In genomic region chr1:85502625-85503083, GRCh38 we compare ENCODE assay signal across 8 cellular contexts. TPM values are rescaled to one million over a fixed set of nuclear protein-coding genes. Genes with fewer than 3 reads are reported as not detected.
DNase-seq lines count a peak whose midpoint lies in the region; ATAC-seq, FAIRE-seq and TF ChIP-seq lines count a peak whose summit lies in the region.

No MANE protein-coding gene starts in this region.

- intact Hi-C loops in gastrocnemius medialis (cut with DNase I; ENCODE audit: low total_unique reads) = loop anchor here (1.0 kb wide), 1 partner anchor 194 kb away; no protein-coding TSS in a partner anchor

- H3K36me3 ChIP-seq in gastrocnemius medialis = no peaks in the 10 kb centered on the region

- no peak for TF ChIP-seq POLR2A in gastrocnemius medialis (IDR thresholded peaks at IDR 0.05)

- no peaks in the 10 kb centered on the region for H3K4me1 ChIP-seq in gastrocnemius medialis

- H3K4me3 ChIP-seq in AG09309 (ENCODE audit: control insufficient read depth, low read depth, low read length) (no peak overlapping the region), HFF-Myc (replicated peaks; ENCODE audit: low read depth, low read length) (no peak overlapping the region), gastrocnemius medialis (no peak overlapping the region)

- H3K9me3 ChIP-seq in gastrocnemius medialis = no peaks in the 10 kb centered on the region

- no peak overlapping the region for H3K27ac ChIP-seq in gastrocnemius medialis

- in situ Hi-C loops in gastrocnemius medialis (cut with MboI; ENCODE audit: low sequenced_read_pairs in 4 of 4) = loop anchor here in 1 of 4 donors (5.0 kb wide), 1 partner anchor 190 kb away; no protein-coding TSS in a partner anchor

- peak; percentile 77 to 86 for ATAC-seq in gastrocnemius medialis
- no peak for ATAC-seq in GM18873 (IDR thresholded peaks at IDR 0.05; ENCODE audit: low FRiP score, unreplicated experiment)

- TF ChIP-seq CTCF in AG09309 (IDR thresholded peaks at IDR 0.05; ENCODE audit: control insufficient read depth, insufficient read depth, low read depth, low read length, missing control alignments) (peak; percentile 50), HFF-Myc (IDR thresholded peaks at IDR 0.05; ENCODE audit: low read depth, low read length, missing control alignments) (peak; percentile 70), gastrocnemius medialis (IDR thresholded peaks at IDR 0.05 in 4 of 5, conservative IDR thresholded peaks at IDR 0.05 in 1 of 5) (peak in 4 of 5 experiments; percentile 41 to 68 (median 51))

- DNase-seq in AG09309 (ENCODE audit: low read depth) (no peak), HFF-Myc (ENCODE audit: extremely low read depth, low read depth) (peak; percentile 46), SKM-1 (lab: John Stamatoyannopoulos, UW; ENCODE audit: unreplicated experiment) (peak; percentile 13), glomerular visceral epithelial cell (ENCODE audit: extremely low spot score) (peak; percentile 60), gastrocnemius medialis (peak in 1 of 2 donors; percentile 9), globus pallidus (ENCODE audit: low spot score) (no peak), GM19239 (ENCODE audit: insufficient read length, low spot score) (no peak)

- FAIRE-seq in GM19239 (lab: Jason Lieb, UNC) = no peak

- H3K27me3 ChIP-seq in gastrocnemius medialis = no peaks in the 10 kb centered on the region

RNA-seq across cellular contexts. Expression of gene DDAH1, which starts 37.7 kb away (rescaled TPM):
- total RNA-seq in gastrocnemius medialis = 10 to 100 TPM in 3 of 4 donors, 1 to 10 TPM in 1; 5.9 to 28.7 (median 13.2) TPM

Comparison
In these comparisons a context has a peak if more than half of its experiments do, and no peak if none do; other contexts are left out.
1. DNase-seq: peak in HFF-Myc (single experiment), SKM-1 (single experiment) and glomerular visceral epithelial cell (single experiment); none in AG09309 (single experiment), globus pallidus (single experiment) and GM19239 (single experiment).
2. Peak in every context shown above with its lines, with median percentiles within 50 percentile points of each other: CTCF ChIP-seq.